ENCODE assay signal across 18 cellular contexts in genomic region chr21:32641715-32642698, GRCh38. TPM values are rescaled to one million over a fixed set of nuclear protein-coding genes. Genes with fewer than 3 reads are reported as not detected.
DNase-seq lines count a peak whose midpoint lies in the region; ATAC-seq, FAIRE-seq and TF ChIP-seq lines count a peak whose summit lies in the region.
"Had no signal": no experiment of that assay in that cellular context is flagged by ENCODE, and none has a peak within 500 bp of the region (broad histone marks: within the 10 kb centered on the region; RNA-seq: fewer than 3 reads in every experiment).

No MANE protein-coding gene starts in this region.

- H3K36me3 ChIP-seq in IMR-90 (ENCODE audit: control insufficient read depth, insufficient read depth, low read length): peaks cover 16% of the 10 kb centered on the region
- H3K36me3 ChIP-seq in endocrine pancreas (ENCODE audit: control insufficient read depth, insufficient read depth, low read length): peaks cover 2% of the 10 kb centered on the region

- H3K27ac ChIP-seq in IMR-90 (ENCODE audit: insufficient read depth, low read length): no peak overlapping the region
- H3K27ac ChIP-seq: KMS-11, PC-9 had no signal

- H2BK5ac ChIP-seq in IMR-90 (ENCODE audit: low read depth, low read length, poor library complexity, severe bottlenecking): no peak overlapping the region

- H4K91ac ChIP-seq in IMR-90 (ENCODE audit: insufficient read depth, low read depth, low read length): no peak overlapping the region

- no peak for DNase-seq in IMR-90
- DNase-seq in left kidney (ENCODE audit: low read depth, low spot score): peak; percentile 54
- peak; percentile 92 for DNase-seq in renal cortical epithelial cell (ENCODE audit: low read depth)
- DNase-seq in stimulated activated naive CD8-positive, alpha-beta T cell treated with anti-CD3 and anti-CD28 coated beads, Interleukin-15, Interleukin-2, amounts not matched to agents 100 U/mL and 50 U/mL, for 24 hours: no peak
- DNase-seq in GM13976 (ENCODE audit: low spot score): no peak
- no peak for DNase-seq in HTR-8/SVneo (ENCODE audit: insufficient read length, low spot score)
- DNase-seq: Calu3; CD4-positive, alpha-beta T cell; DMS53; HCEC 1CT; NCI-H1105; NCI-H187; NCI-H2171; NCI-H446; PC-9 had no signal

- H4K5ac ChIP-seq in IMR-90 (ENCODE audit: low read depth, low read length): no peak overlapping the region

- no peak overlapping the region for H3K4me2 ChIP-seq in IMR-90 (ENCODE audit: low read depth, low read length)
- H3K4me2 ChIP-seq: KMS-11, PC-9 had no signal

- H2AK5ac ChIP-seq in IMR-90 (ENCODE audit: low read depth, low read length): no peak overlapping the region

- H2BK15ac ChIP-seq in IMR-90 (ENCODE audit: low read depth, low read length): no peak overlapping the region

- H3K56ac ChIP-seq in IMR-90 (ENCODE audit: extremely low read depth, insufficient read depth, low read length): no peak overlapping the region

- no peak overlapping the region for H2AK9ac ChIP-seq in IMR-90 (replicated peaks; ENCODE audit: low read depth, low read length, poor library complexity)

- H3K18ac ChIP-seq in IMR-90 (ENCODE audit: low read depth, low read length): no peak overlapping the region

- BruUV-seq in IMR-90 (replicated peaks; lab: Mats Ljungman, UMichigan): no TSS peak

- POLR2A ChIA-PET in IMR-90 (lab: Charles Lee; ENCODE audit: unreplicated experiment): no interaction called here

- H3K79me1 ChIP-seq in IMR-90 (ENCODE audit: low read depth in 1 of 2, low read length in 2 of 2): no peaks in the 10 kb centered on the region

- no peak overlapping the region for H2BK120ac ChIP-seq in IMR-90 (ENCODE audit: low read depth, low read length)

- H3K4me3 ChIP-seq in IMR-90 (ENCODE audit: insufficient read depth, low read depth, low read length) (no peak overlapping the region), endocrine pancreas (ENCODE audit: control insufficient read depth, insufficient read depth, low read length) (peak overlapping the region; percentile 19)
- H3K4me3 ChIP-seq: PC-9 had no signal

- CTCF ChIA-PET in IMR-90 (lab: Yijun Ruan, JAX): no interaction called here

- H3K4me1 ChIP-seq in IMR-90 (ENCODE audit: control insufficient read depth, insufficient read depth, low read length) (no peaks in the 10 kb centered on the region), endocrine pancreas (ENCODE audit: control insufficient read depth, insufficient read depth, low read length) (peaks cover 8% of the 10 kb centered on the region)

- 60% methylated on average over 1 of the region's 10 CpGs; no CpG with 5 or more reads in 1 of the 2 experiments for WGBS in IMR-90 (ENCODE audit: extremely low coverage in 2 of 2, insufficient read length in 1 of 2), 2 experiments

- TF ChIP-seq CTCF in IMR-90 (conservative IDR thresholded peaks at IDR 0.05; ENCODE audit: low read depth, low read length): no peak
- no peak for TF ChIP-seq CTCF in GM13976 (IDR thresholded peaks at IDR 0.05; ENCODE audit: borderline replicate concordance, control extremely low read depth, extremely low read depth, insufficient read depth, missing control alignments)

- ATAC-seq in IMR-90 (ENCODE audit: low read depth) (no peak), GM19351 (IDR thresholded peaks at IDR 0.05; ENCODE audit: unreplicated experiment) (no peak)
- ATAC-seq in stimulated activated naive CD8-positive, alpha-beta T cell treated with anti-CD3 and anti-CD28 coated beads, Interleukin-15, Interleukin-2, amounts not matched to agents 100 U/mL and 50 U/mL, for 24 hours: no peak

- intact Hi-C loops in IMR-90 (cut with micrococcal nuclease): no loop called here

- in situ Hi-C loops in IMR-90 (cut with MboI; ENCODE audit: low sequenced_read_pairs) (no loop called here), GM13976 (cut with MboI; ENCODE audit: low sequenced_read_pairs, unreplicated experiment) (no loop called here)

- no peak for FAIRE-seq in HTR-8/SVneo (lab: Jason Lieb, UNC)

- no peaks in the 10 kb centered on the region for H3K9me3 ChIP-seq in IMR-90 (ENCODE audit: control insufficient read depth, insufficient read depth, low read length)
- H3K9me3 ChIP-seq in endocrine pancreas (ENCODE audit: control insufficient read depth, low read length): no peaks in the 10 kb centered on the region

- H3K4ac ChIP-seq in IMR-90 (ENCODE audit: low read depth, low read length): no peak overlapping the region

- no peak overlapping the region for H2AFZ ChIP-seq in IMR-90 (replicated peaks; ENCODE audit: low read length, poor library complexity)
- H2AFZ ChIP-seq: PC-9 had no signal

- no peaks in the 10 kb centered on the region for H3K27me3 ChIP-seq in IMR-90 (ENCODE audit: control insufficient read depth, insufficient read depth, low read length)
- H3K27me3 ChIP-seq in endocrine pancreas (ENCODE audit: control insufficient read depth, insufficient read depth, low read length): no peaks in the 10 kb centered on the region

- no peak overlapping the region for H3K14ac ChIP-seq in IMR-90 (replicated peaks; ENCODE audit: low read depth, low read length)

- no peak for TF ChIP-seq RAD21 in IMR-90 (IDR thresholded peaks at IDR 0.05; ENCODE audit: low read length)

- H2BK20ac ChIP-seq in IMR-90 (ENCODE audit: low read depth, low read length): no peak overlapping the region

- dilution Hi-C loops in IMR-90 (cut with HindIII; ENCODE audit: low sequenced_read_pairs, unreplicated experiment): no loop called here

- no peak overlapping the region for H3K9ac ChIP-seq in IMR-90 (ENCODE audit: low read depth, low read length)
- peak overlapping the region; percentile 24 for H3K9ac ChIP-seq in endocrine pancreas (ENCODE audit: control insufficient read depth, insufficient read depth, low read length)
- H3K9ac ChIP-seq: KMS-11 had no signal

- no peak overlapping the region for H3K23ac ChIP-seq in IMR-90 (ENCODE audit: low read depth, low read length)

- TF ChIP-seq POLR2A in IMR-90 (IDR thresholded peaks at IDR 0.05; ENCODE audit: low read depth, low read length): no peak

- no peak overlapping the region for H4K8ac ChIP-seq in IMR-90 (ENCODE audit: low read depth in 2 of 2, low read length in 2 of 2)

- H4K20me1 ChIP-seq in IMR-90 (ENCODE audit: insufficient read depth, low read length): no peaks in the 10 kb centered on the region

- H3K9me1 ChIP-seq in IMR-90 (ENCODE audit: insufficient read depth, low read length): 0 out of 2 replicates have a peak, but pooled peaks cover 1% of the 10 kb centered on the region

TF ChIP-seq in IMR-90, 13 proteins besides CTCF, POLR2A, EP300 and RAD21:
- TF ChIP-seq CEBPB (IDR thresholded peaks at IDR 0.05; ENCODE audit: low read depth, low read length) (peak; percentile 36; the same call in 1 of the 2 replicates), MXI1 (IDR thresholded peaks at IDR 0.05; ENCODE audit: borderline replicate concordance, low read depth, low read length) (no peak), MAZ (IDR thresholded peaks at IDR 0.05; ENCODE audit: borderline replicate concordance, low read depth, low read length) (no peak), SMC3 (IDR thresholded peaks at IDR 0.05; ENCODE audit: low read depth, low read length) (no peak)

RNA-seq across cellular contexts. Expression of gene CFAP298, which starts 29.8 kb away (rescaled TPM):
- 8.1 and 16.1 TPM in 2 replicates for total RNA-seq in IMR-90 (2012; rRNA removed)
- 25.7 and 28.1 TPM in 2 replicates for polyA plus RNA-seq in IMR-90 (2012; rRNA removed)
- polyA plus RNA-seq in IMR-90 (2012; cell fraction: cytosol; rRNA removed): 18.2 and 22.3 TPM in 2 replicates
- polyA plus RNA-seq in IMR-90 (2012; cell fraction: nucleus; rRNA removed; ENCODE audit: low replicate concordance): 17.4 and 29.5 TPM in 2 replicates
- total RNA-seq in renal cortical epithelial cell: 32.0 and 36.1 TPM in 2 replicates

RNA-seq across cellular contexts. Expression of gene TCP10L, which starts 56.7 kb away (rescaled TPM):
- total RNA-seq in IMR-90 (2012; rRNA removed): not detected in 2 replicates
- 0.09 TPM in 1 of 2 replicates, not detected in the other for polyA plus RNA-seq in IMR-90 (2012; rRNA removed)
- not detected in 2 replicates for polyA plus RNA-seq in IMR-90 (2012; cell fraction: cytosol; rRNA removed)
- 0.03 and 0.09 TPM in 2 replicates for polyA plus RNA-seq in IMR-90 (2012; cell fraction: nucleus; rRNA removed; ENCODE audit: low replicate concordance)
- total RNA-seq in renal cortical epithelial cell: 0.55 TPM in 1 of 2 replicates, not detected in the other
- total RNA-seq: Calu3 had no signal

Comparison
In these comparisons a context has a peak if more than half of its experiments do, and no peak if none do; other contexts are left out.
1. DNase-seq: peak in left kidney (single experiment) and renal cortical epithelial cell (single experiment); none in IMR-90 (single experiment), stimulated activated naive CD8-positive, alpha-beta T cell treated with anti-CD3 and anti-CD28 coated beads, Interleukin-15, Interleukin-2, amounts not matched to agents 100 U/mL and 50 U/mL, for 24 hours (single experiment), GM13976 (single experiment) and HTR-8/SVneo (single experiment).